ENCODE assay signal across 27 cellular contexts in the genomic region with DNA sequence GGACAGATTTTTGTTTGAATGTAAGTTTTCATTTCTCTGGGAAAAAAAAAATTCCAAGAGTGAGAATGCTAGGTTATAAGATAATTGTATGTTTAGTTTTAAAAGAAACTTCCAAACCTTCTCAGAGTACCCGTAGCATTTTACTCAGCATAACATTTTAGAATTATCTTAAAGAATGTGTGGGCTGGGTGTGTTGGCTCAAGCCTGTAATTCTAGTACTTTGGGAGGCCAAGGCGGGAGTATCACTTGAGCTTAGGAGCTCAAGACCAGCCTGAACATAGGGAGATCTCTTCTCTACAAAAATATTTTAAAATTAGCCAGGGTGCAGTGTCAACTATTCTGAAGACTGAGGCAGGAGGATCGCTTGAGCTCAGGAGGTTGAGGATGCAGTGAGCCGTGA.
"Had no signal": no experiment of that assay in that cellular context is flagged by ENCODE, and none has a peak within 500 bp of the region (broad histone marks: within the 10 kb centered on the region; RNA-seq: fewer than 3 reads in every experiment).

No MANE protein-coding gene starts in this region.

- H3K4me1 Mint-ChIP-seq: stimulated activated memory B cell treated with anti-CD40 and anti-IgM and Interleukin-4, amounts not matched to agents 10 μg/mL and 1 μg/mL and 100 μg/mL, for 72 hours; stimulated activated naive B cell treated with anti-CD40 and anti-IgM and Interleukin-4, amounts not matched to agents 10 μg/mL and 1 μg/mL and 100 μg/mL, for 72 hours; stimulated activated naive CD8-positive, alpha-beta T cell treated with anti-CD3 and anti-CD28 coated beads, Interleukin-15, amount 100 ng/mL, for 72 hours had no signal

- H3K9me3 Mint-ChIP-seq: stimulated activated effector memory CD8-positive, alpha-beta T cell treated with anti-CD3 and anti-CD28 coated beads, Interleukin-12 subunit alpha, Interleukin-12 subunit beta, amount 100 ng/mL, for 72 hours; stimulated activated memory B cell treated with anti-CD40 and anti-IgM and Interleukin-4, amounts not matched to agents 10 μg/mL and 1 μg/mL and 100 μg/mL, for 72 hours; stimulated activated naive B cell treated with anti-CD40 and anti-IgM and Interleukin-4, amounts not matched to agents 10 μg/mL and 1 μg/mL and 100 μg/mL, for 72 hours; stimulated activated naive CD8-positive, alpha-beta T cell treated with anti-CD3 and anti-CD28 coated beads, Interleukin-15, amount 100 ng/mL, for 72 hours; stimulated activated naive CD8-positive, alpha-beta T cell treated with anti-CD3 and anti-CD28 coated beads, Interleukin-15, Interleukin-2, amounts not matched to agents 100 ng/mL and 50 ng/mL, for 24 hours; type B pancreatic cell had no signal

- H3K9me3 ChIP-seq: stomach, suprapubic skin, testis, thoracic aorta, thyroid gland, tibial artery, tibial nerve, transverse colon, upper lobe of left lung, upper lobe of right lung, uterus, vagina had no signal

- H3K36me3 Mint-ChIP-seq: stimulated activated effector memory CD8-positive, alpha-beta T cell treated with anti-CD3 and anti-CD28 coated beads, Interleukin-12 subunit alpha, Interleukin-12 subunit beta, amount 100 ng/mL, for 72 hours; stimulated activated memory B cell treated with anti-CD40 and anti-IgM and Interleukin-4, amounts not matched to agents 10 μg/mL and 1 μg/mL and 100 μg/mL, for 72 hours; stimulated activated naive B cell treated with anti-CD40 and anti-IgM and Interleukin-4, amounts not matched to agents 10 μg/mL and 1 μg/mL and 100 μg/mL, for 72 hours; type B pancreatic cell had no signal

- H3K27ac Mint-ChIP-seq: stimulated activated effector memory CD8-positive, alpha-beta T cell treated with anti-CD3 and anti-CD28 coated beads, Interleukin-12 subunit alpha, Interleukin-12 subunit beta, amount 100 ng/mL, for 72 hours; stimulated activated memory B cell treated with anti-CD40 and anti-IgM and Interleukin-4, amounts not matched to agents 10 μg/mL and 1 μg/mL and 100 μg/mL, for 72 hours; stimulated activated naive B cell treated with anti-CD40 and anti-IgM and Interleukin-4, amounts not matched to agents 10 μg/mL and 1 μg/mL and 100 μg/mL, for 72 hours; stimulated activated naive CD8-positive, alpha-beta T cell treated with anti-CD3 and anti-CD28 coated beads, Interleukin-15, amount 100 ng/mL, for 72 hours; stimulated activated naive CD8-positive, alpha-beta T cell treated with anti-CD3 and anti-CD28 coated beads, Interleukin-15, Interleukin-2, amounts not matched to agents 100 ng/mL and 50 ng/mL, for 24 hours; type B pancreatic cell had no signal

- H3K36me3 ChIP-seq: stomach, suprapubic skin, thoracic aorta, thyroid gland, tibial artery, tibial nerve, transverse colon, upper lobe of left lung, upper lobe of right lung, uterus, vagina had no signal

- H3K27me3 Mint-ChIP-seq: stimulated activated memory B cell treated with anti-CD40 and anti-IgM and Interleukin-4, amounts not matched to agents 10 μg/mL and 1 μg/mL and 100 μg/mL, for 72 hours; stimulated activated naive CD8-positive, alpha-beta T cell treated with anti-CD3 and anti-CD28 coated beads, Interleukin-15, amount 100 ng/mL, for 72 hours; type B pancreatic cell had no signal

- H3K4me3 Mint-ChIP-seq: stimulated activated effector memory CD8-positive, alpha-beta T cell treated with anti-CD3 and anti-CD28 coated beads, Interleukin-12 subunit alpha, Interleukin-12 subunit beta, amount 100 ng/mL, for 72 hours; stimulated activated memory B cell treated with anti-CD40 and anti-IgM and Interleukin-4, amounts not matched to agents 10 μg/mL and 1 μg/mL and 100 μg/mL, for 72 hours; stimulated activated naive B cell treated with anti-CD40 and anti-IgM and Interleukin-4, amounts not matched to agents 10 μg/mL and 1 μg/mL and 100 μg/mL, for 72 hours; stimulated activated naive CD8-positive, alpha-beta T cell treated with anti-CD3 and anti-CD28 coated beads, Interleukin-15, amount 100 ng/mL, for 72 hours; stimulated activated naive CD8-positive, alpha-beta T cell treated with anti-CD3 and anti-CD28 coated beads, Interleukin-15, Interleukin-2, amounts not matched to agents 100 ng/mL and 50 ng/mL, for 24 hours; type B pancreatic cell had no signal

- H3K27me3 ChIP-seq: suprapubic skin, testis, thyroid gland, tibial nerve, upper lobe of left lung, upper lobe of right lung, uterus, vagina had no signal

- H3K4me1 ChIP-seq: stomach, suprapubic skin, testis, thyroid gland, tibial artery, tibial nerve, transverse colon, upper lobe of left lung, upper lobe of right lung, uterus, vagina had no signal

- H3K4me3 ChIP-seq: stomach, suprapubic skin, testis, thoracic aorta, thyroid gland, tibial artery, tibial nerve, transverse colon, upper lobe of left lung, upper lobe of right lung, uterus, vagina had no signal

- H3K27ac ChIP-seq: stomach, suprapubic skin, testis, thoracic aorta, thyroid gland, tibial artery, tibial nerve, transverse colon, upper lobe of left lung, upper lobe of right lung, uterus, vagina had no signal

- ATAC-seq: stimulated activated effector memory CD8-positive, alpha-beta T cell treated with anti-CD3 and anti-CD28 coated beads, Interleukin-12 subunit alpha, Interleukin-12 subunit beta, amount 100 ng/mL, for 72 hours; stimulated activated memory B cell treated with anti-CD40 and anti-IgM and Interleukin-4, amounts not matched to agents 10 μg/mL and 1 μg/mL and 100 μg/mL, for 72 hours; stimulated activated naive B cell treated with anti-CD40 and anti-IgM and Interleukin-4, amounts not matched to agents 10 μg/mL and 1 μg/mL and 100 μg/mL, for 72 hours; stimulated activated naive CD8-positive, alpha-beta T cell treated with anti-CD3 and anti-CD28 coated beads, Interleukin-15, amount 100 ng/mL, for 72 hours; stimulated activated naive CD8-positive, alpha-beta T cell treated with anti-CD3 and anti-CD28 coated beads, Interleukin-15, Interleukin-2, amounts not matched to agents 100 U/mL and 50 U/mL, for 24 hours; upper lobe of right lung had no signal

- DNase-seq: stimulated activated CD4-positive, alpha-beta T cell treated with anti-CD3 and anti-CD28 coated beads, Interleukin-2, amount 100 ng/mL, for 48 hours; stimulated activated CD4-positive, alpha-beta T cell treated with anti-CD3 and anti-CD28 coated beads, Interleukin-4, amount 100 ng/mL, for 1 hour; stimulated activated CD4-positive, alpha-beta T cell treated with anti-CD3 and anti-CD28 coated beads, Interleukin-4, amount 100 ng/mL, for 24 hours; stimulated activated CD4-positive, alpha-beta T cell treated with anti-CD3 and anti-CD28 coated beads, Interleukin-4, amount 100 ng/mL, for 4 hours; stimulated activated CD8-positive, alpha-beta memory T cell treated with anti-CD3 and anti-CD28 coated beads, Interleukin-4, amount 100 ng/mL, for 48 hours; stimulated activated naive B cell treated with anti-CD40 and anti-IgM and Interleukin-4, amounts not matched to agents 10 μg/mL and 1 μg/mL and 100 μg/mL, for 72 hours; stimulated activated naive CD4-positive, alpha-beta T cell; stimulated activated naive CD4-positive, alpha-beta T cell treated with Interleukin-2 at 50 U/mL for 16 hours; stimulated activated naive CD8-positive, alpha-beta T cell treated with anti-CD3 and anti-CD28 coated beads, Interleukin-15, amount 100 ng/mL, for 72 hours; stimulated activated naive CD8-positive, alpha-beta T cell treated with anti-CD3 and anti-CD28 coated beads, Interleukin-15, Interleukin-2, amounts not matched to agents 100 U/mL and 50 U/mL, for 24 hours; stomach; substantia nigra; testis; thyroid gland; tibial artery; transverse colon; upper lobe of left lung; upper lobe of right lung; uterus had no signal
